Comparison of ENCODE assay signal across 23 cellular contexts in genomic region chr5:98964621-98965020, GRCh38.
"Had no signal": no experiment of that assay in that cellular context is flagged by ENCODE, and none has a peak within 500 bp of the region (broad histone marks: within the 10 kb centered on the region; RNA-seq: fewer than 3 reads in every experiment).

No MANE protein-coding gene starts in this region.

- DNase-seq: activated CD4-positive, alpha-beta memory T cell treated with anti-CD3 and anti-CD28 coated beads, Interleukin-2, amount 10 ng/mL, durations not matched to agents 7 days and 5 days; activated CD4-positive, alpha-beta T cell treated with anti-CD3 and anti-CD28 coated beads for 1 hour; activated CD4-positive, alpha-beta T cell treated with anti-CD3 and anti-CD28 coated beads for 4 hours; activated CD4-positive, alpha-beta T cell treated with anti-CD3 and anti-CD28 coated beads, Interleukin-2, amount 10 ng/mL, durations not matched to agents 7 days and 5 days; activated CD4-positive, alpha-beta T cell treated with anti-CD3 and anti-CD28 coated beads, Interleukin-2, amount 50 U/mL, for 4 hours; activated CD8-positive, alpha-beta memory T cell treated with anti-CD3 and anti-CD28 coated beads, Interleukin-2, amount 50 U/mL, for 48 hours; activated effector memory CD4-positive, alpha-beta T cell treated with Interleukin-2 at 50 U/mL for 16 hours; activated gamma-delta T cell treated with Interleukin-2 at 50 U/mL for 16 hours; activated naive CD4-positive, alpha-beta T cell treated with anti-CD3 and anti-CD28 coated beads, Interleukin-2, amount 50 U/mL, for 16 hours; activated naive CD4-positive, alpha-beta T cell treated with Interleukin-2 at 50 U/mL for 16 hours; activated T-cell treated with anti-CD3 and anti-CD28 coated beads for 4 hours; activated T-cell treated with anti-CD3 and anti-CD28 coated beads, Interleukin-2, amount 50 U/mL, for 24 hours; amniotic stem cell; anterior cingulate cortex; brain microvascular endothelial cell; dorsolateral prefrontal cortex; effector memory CD4-positive, alpha-beta T cell; endodermal cell; heart left ventricle had no signal

- H3K27ac ChIP-seq: brain microvascular endothelial cell, coronary artery, dorsolateral prefrontal cortex, esophagus muscularis mucosa, heart left ventricle had no signal

- H3K36me3 ChIP-seq: brain microvascular endothelial cell, esophagus muscularis mucosa, heart left ventricle had no signal

- H3K4me3 ChIP-seq: coronary artery, dorsolateral prefrontal cortex, esophagus muscularis mucosa, heart left ventricle had no signal

- H3K4me1 ChIP-seq: esophagus muscularis mucosa, heart left ventricle had no signal

- H3K27me3 ChIP-seq: brain microvascular endothelial cell, dorsolateral prefrontal cortex, esophagus muscularis mucosa, heart left ventricle had no signal

- ATAC-seq: activated T-helper 17 cell treated with anti-CD3 and anti-CD28 coated beads, Interleukin-2, amount 50 U/mL, for 72 hours; heart left ventricle; WTC11 had no signal
